12 cellular contexts compared by ENCODE assay signal in genomic region chr6:36314221-36315014, GRCh38. TPM values are rescaled to one million over a fixed set of nuclear protein-coding genes. Genes with fewer than 3 reads are reported as not detected.
DNase-seq lines count a peak whose midpoint lies in the region; ATAC-seq, FAIRE-seq and TF ChIP-seq lines count a peak whose summit lies in the region.
"Had no signal": no experiment of that assay in that cellular context is flagged by ENCODE, and none has a peak within 500 bp of the region (broad histone marks: within the 10 kb centered on the region; RNA-seq: fewer than 3 reads in every experiment).

No MANE protein-coding gene starts in this region.

- POLR2A ChIA-PET in activated CD4-positive, alpha-beta memory T cell treated with anti-CD3 and anti-CD28 coated beads for 36 hours (lab: Charles Lee): no interaction called here

- no peak for ATAC-seq in HG02884 (IDR thresholded peaks at IDR 0.05; ENCODE audit: unreplicated experiment)

- H3K4me3 Mint-ChIP-seq in Calu3 (ENCODE audit: low read depth, unreplicated experiment): peak overlapping the region; percentile 30
- H3K4me3 Mint-ChIP-seq in activated CD4-positive, alpha-beta memory T cell treated with anti-CD3 and anti-CD28 coated beads for 36 hours: no peak overlapping the region
- H3K4me3 Mint-ChIP-seq: CD4-positive, CD25-positive, alpha-beta regulatory T cell had no signal

- TF ChIP-seq POLR2A in lower leg skin (IDR thresholded peaks at IDR 0.05): no peak

- CTCF ChIA-PET in Calu3 (lab: Charles Lee): interaction anchor here (1.0 kb wide), 3 partner anchors 12 to 27 kb away, joined by 3 to 5 read pairs (median 3); no protein-coding TSS in a partner anchor
- CTCF ChIA-PET in activated CD4-positive, alpha-beta memory T cell treated with anti-CD3 and anti-CD28 coated beads for 36 hours (lab: Charles Lee): no interaction called here

- no peaks in the 10 kb centered on the region for H3K9me3 ChIP-seq in HUES48 (ENCODE audit: control insufficient read depth, insufficient read depth, low read length)
- no peaks in the 10 kb centered on the region for H3K9me3 ChIP-seq in keratinocyte (ENCODE audit: control insufficient read depth, low read depth, low read length)

- peak overlapping the region; percentile 35 for H3K27ac Mint-ChIP-seq in Calu3 (ENCODE audit: unreplicated experiment)
- H3K27ac Mint-ChIP-seq in activated CD4-positive, alpha-beta memory T cell treated with anti-CD3 and anti-CD28 coated beads for 36 hours: no peak overlapping the region
- H3K27ac Mint-ChIP-seq: CD4-positive, CD25-positive, alpha-beta regulatory T cell had no signal

- no peaks in the 10 kb centered on the region for H3K9me1 ChIP-seq in keratinocyte (ENCODE audit: control insufficient read depth, extremely low read depth, insufficient read depth, low read length)

- DNase-seq in Calu3 (peak; percentile 78), RKO (ENCODE audit: low spot score) (peak; percentile 46), keratinocyte (ENCODE audit: low read depth, low spot score) (peak; percentile 66), NCI-H510A treated with DMSO at 0.1 percent for 48 hours (lab: John Stamatoyannopoulos, UW) (no peak), lower leg skin (ENCODE audit: low spot score in 2 of 2) (no peak)
- no peak for DNase-seq in activated CD4-positive, alpha-beta memory T cell treated with anti-CD3 and anti-CD28 coated beads for 36 hours
- DNase-seq: CD4-positive, CD25-positive, alpha-beta regulatory T cell; NCI-H2171; stimulated activated naive CD4-positive, alpha-beta T cell treated with Interleukin-2 at 50 U/mL for 16 hours had no signal

- H3K4me2 ChIP-seq in keratinocyte (ENCODE audit: control insufficient read depth, extremely low read depth, insufficient read depth, low read depth, low read length): peak overlapping the region; percentile 44

- peak overlapping the region; percentile 15 for H3K27ac ChIP-seq in HUES48 (ENCODE audit: low read depth, low read length)
- no peak overlapping the region for H3K27ac ChIP-seq in keratinocyte (ENCODE audit: control insufficient read depth, insufficient read depth, low read length)

- H3K4me1 ChIP-seq in HUES48 (ENCODE audit: control insufficient read depth, insufficient read depth, low read length) (peaks cover 7% of the 10 kb centered on the region), keratinocyte (ENCODE audit: control insufficient read depth, extremely low read depth, insufficient read depth, low read length) (peaks cover 11% of the 10 kb centered on the region)

- H4K20me1 ChIP-seq in keratinocyte (ENCODE audit: control insufficient read depth, extremely low read depth, insufficient read depth, low read length): no peaks in the 10 kb centered on the region

- dilution Hi-C loops in keratinocyte (cut with MboI; ENCODE audit: extremely low pct_ligation_motif_present, low sequenced_read_pairs): no loop called here

- H3K36me3 Mint-ChIP-seq in Calu3 (ENCODE audit: insufficient read depth, unreplicated experiment): no peaks in the 10 kb centered on the region
- H3K36me3 Mint-ChIP-seq in activated CD4-positive, alpha-beta memory T cell treated with anti-CD3 and anti-CD28 coated beads for 36 hours: no peaks in the 10 kb centered on the region
- H3K36me3 Mint-ChIP-seq: CD4-positive, CD25-positive, alpha-beta regulatory T cell had no signal

- H2AFZ ChIP-seq in keratinocyte (ENCODE audit: control insufficient read depth, low read length): no peak overlapping the region

- TF ChIP-seq CTCF in Calu3 (IDR thresholded peaks at IDR 0.05; ENCODE audit: unreplicated experiment): no peak
- no peak for TF ChIP-seq CTCF in keratinocyte (optimal IDR thresholded peaks at IDR 0.05 in 1 of 3, IDR thresholded peaks at IDR 0.05 in 1 of 3, conservative IDR thresholded peaks at IDR 0.05 in 1 of 3; ENCODE audit: extremely low read depth in 1 of 3, insufficient read depth in 2 of 3, low read length in 3 of 3)
- TF ChIP-seq CTCF in lower leg skin (IDR thresholded peaks at IDR 0.05): no peak

- peak; percentile 84 for FAIRE-seq in keratinocyte (lab: Jason Lieb, UNC)
- FAIRE-seq: HTR-8/SVneo had no signal

- no TSS peak for BruUV-seq in Calu3 (replicated peaks; lab: Mats Ljungman, UMichigan)

- intact Hi-C loops in Calu3 (cut with micrococcal nuclease; ENCODE audit: unreplicated experiment): no loop called here
- intact Hi-C loops in lower leg skin (cut with DNase I; ENCODE audit: low total_unique reads): no loop called here
- intact Hi-C loops in activated CD4-positive, alpha-beta memory T cell treated with anti-CD3 and anti-CD28 coated beads for 36 hours (cut with micrococcal nuclease): no loop called here

- no peaks in the 10 kb centered on the region for H3K9me3 Mint-ChIP-seq in Calu3 (ENCODE audit: low read depth, unreplicated experiment)
- H3K9me3 Mint-ChIP-seq in activated CD4-positive, alpha-beta memory T cell treated with anti-CD3 and anti-CD28 coated beads for 36 hours: no peaks in the 10 kb centered on the region

- H3K4me1 Mint-ChIP-seq in Calu3 (ENCODE audit: low read depth, unreplicated experiment): peaks cover 16% of the 10 kb centered on the region
- no peaks in the 10 kb centered on the region for H3K4me1 Mint-ChIP-seq in activated CD4-positive, alpha-beta memory T cell treated with anti-CD3 and anti-CD28 coated beads for 36 hours (ENCODE audit: low read depth)
- H3K4me1 Mint-ChIP-seq: CD4-positive, CD25-positive, alpha-beta regulatory T cell had no signal

- no peak overlapping the region for H3K9ac ChIP-seq in HUES48 (ENCODE audit: low read depth, low read length)
- H3K9ac ChIP-seq in keratinocyte (ENCODE audit: control insufficient read depth, extremely low read depth, insufficient read depth, low read length): no peak overlapping the region

- WGBS in lower leg skin, 2 donors: 47 to 49% methylated on average over 3 of the region's 3 CpGs

- H3K27me3 ChIP-seq in HUES48 (ENCODE audit: control insufficient read depth, insufficient read depth, low read length) (no peaks in the 10 kb centered on the region), keratinocyte (ENCODE audit: control insufficient read depth, extremely low read depth, insufficient read depth, low read length) (peaks cover 10% of the 10 kb centered on the region)

- no peaks in the 10 kb centered on the region for H3K36me3 ChIP-seq in HUES48 (ENCODE audit: control insufficient read depth, insufficient read depth, low read length)
- H3K36me3 ChIP-seq in keratinocyte (ENCODE audit: control insufficient read depth in 2 of 2, extremely low read depth in 1 of 2, insufficient read depth in 2 of 2, low read length in 2 of 2): no peaks in the 10 kb centered on the region

- H3K79me2 ChIP-seq in keratinocyte (ENCODE audit: control insufficient read depth, insufficient read depth, low read length): no peaks in the 10 kb centered on the region

- no peaks in the 10 kb centered on the region for H3K27me3 Mint-ChIP-seq in Calu3 (ENCODE audit: unreplicated experiment)
- H3K27me3 Mint-ChIP-seq in activated CD4-positive, alpha-beta memory T cell treated with anti-CD3 and anti-CD28 coated beads for 36 hours: no peaks in the 10 kb centered on the region

- H3K4me3 ChIP-seq in HUES48 (ENCODE audit: low read depth, low read length) (no peak overlapping the region), keratinocyte (ENCODE audit: control insufficient read depth in 2 of 3, extremely low read depth in 1 of 3, insufficient read depth in 2 of 3, low read depth in 1 of 3, low read length in 3 of 3) (no peak overlapping the region), lower leg skin (ENCODE audit: low read depth, poor library complexity, severe bottlenecking) (no peak overlapping the region)

RNA-seq across cellular contexts. Expression of gene BNIP5, which starts 22.3 kb away (rescaled TPM):
- 0.88 and 0.94 TPM in 2 replicates for total RNA-seq in Calu3 (2022)
- not detected in 3 replicates for polyA plus RNA-seq in keratinocyte
- not detected for polyA plus RNA-seq in keratinocyte (2011; ENCODE audit: low read depth)
- polyA plus RNA-seq in keratinocyte (2011; cell fraction: cytosol; rRNA removed): not detected in 2 replicates
- not detected in 2 replicates for polyA plus RNA-seq in keratinocyte (2011; cell fraction: nucleus; rRNA removed)
- 0.20 TPM in 1 of 2 replicates, not detected in the other for polyA plus RNA-seq in keratinocyte (2012; ENCODE audit: low replicate concordance)
- not detected in 3 replicates for polyA minus RNA-seq in keratinocyte
- polyA minus RNA-seq in keratinocyte (2011; cell fraction: cytosol; rRNA and poly(A)+ RNA removed): not detected
- polyA minus RNA-seq in keratinocyte (2011; cell fraction: nucleus; rRNA and poly(A)+ RNA removed): not detected in 2 replicates
- not detected for total RNA-seq in lower leg skin
- not detected for total RNA-seq in activated CD4-positive, alpha-beta memory T cell treated with anti-CD3 and anti-CD28 coated beads for 36 hours
- total RNA-seq: CD4-positive, CD25-positive, alpha-beta regulatory T cell had no signal
- polyA plus RNA-seq: CD4-positive, CD25-positive, alpha-beta regulatory T cell had no signal

RNA-seq across cellular contexts. Expression of gene PNPLA1, which starts 44.6 kb away (rescaled TPM):
- total RNA-seq in Calu3 (2022) (0.19 and 0.20 TPM in 2 replicates), lower leg skin (10 to 100 TPM; 26.7 to 54.2 (median 30.0) TPM)
- 0.14 to 0.32 TPM (median 0.20 TPM) in 3 replicates for polyA plus RNA-seq in keratinocyte
- 4.5 TPM for polyA plus RNA-seq in keratinocyte (2011; ENCODE audit: low read depth)
- polyA plus RNA-seq in keratinocyte (2011; cell fraction: cytosol; rRNA removed): 0.12 and 0.29 TPM in 2 replicates
- polyA plus RNA-seq in keratinocyte (2011; cell fraction: nucleus; rRNA removed): 0.56 TPM in 2 replicates
- polyA plus RNA-seq in keratinocyte (2012; ENCODE audit: low replicate concordance): 0.10 and 10.0 TPM in 2 replicates
- polyA minus RNA-seq in keratinocyte: 0.35 to 1.5 TPM (median 0.43 TPM) in 3 replicates
- not detected for polyA minus RNA-seq in keratinocyte (2011; cell fraction: cytosol; rRNA and poly(A)+ RNA removed)
- polyA minus RNA-seq in keratinocyte (2011; cell fraction: nucleus; rRNA and poly(A)+ RNA removed): 0.31 and 0.32 TPM in 2 replicates
- total RNA-seq in activated CD4-positive, alpha-beta memory T cell treated with anti-CD3 and anti-CD28 coated beads for 36 hours: not detected
- polyA plus RNA-seq: CD4-positive, CD25-positive, alpha-beta regulatory T cell had no signal

Comparison
In these comparisons a context has a peak if more than half of its experiments do, and no peak if none do; other contexts are left out.
1. DNase-seq: peak in Calu3 (single experiment), RKO (single experiment) and keratinocyte (single experiment); none in NCI-H510A treated with DMSO at 0.1 percent for 48 hours (single experiment), lower leg skin (0 of 2) and activated CD4-positive, alpha-beta memory T cell treated with anti-CD3 and anti-CD28 coated beads for 36 hours (single experiment).
2. RNA of gene PNPLA1, which starts 44.6 kb away (total RNA-seq): 26.7 to 54.2 TPM in lower leg skin; 0.19 to 0.20 TPM in Calu3 and not detected in activated CD4-positive, alpha-beta memory T cell treated with anti-CD3 and anti-CD28 coated beads for 36 hours; every median in the first group is over 10 times any median in the second.